Comparison of ENCODE assay signal across 32 cellular contexts in genomic region chr14:49919825-49920224, GRCh38. TPM values are rescaled to one million over a fixed set of nuclear protein-coding genes. Genes with fewer than 3 reads are reported as not detected.
A peak's percentile ranks its signal among the peaks of the same experiment; 100 is the strongest.
DNase-seq lines count a peak whose midpoint lies in the region; ATAC-seq, FAIRE-seq and TF ChIP-seq lines count a peak whose summit lies in the region.
"Had no signal": no experiment of that assay in that cellular context is flagged by ENCODE, and none has a peak within 500 bp of the region (broad histone marks: within the 10 kb centered on the region; RNA-seq: fewer than 3 reads in every experiment).

No MANE protein-coding gene starts in this region.

- peak overlapping the region; percentile 76 for H3K27ac Mint-ChIP-seq in type B pancreatic cell
- no peak overlapping the region for H3K27ac Mint-ChIP-seq in naive thymus-derived CD8-positive, alpha-beta T cell
- H3K27ac Mint-ChIP-seq: activated CD4-positive, alpha-beta memory T cell treated with anti-CD3 and anti-CD28 coated beads, Interleukin-2, amount 10 ng/mL, durations not matched to agents 7 days and 5 days; activated naive CD4-positive, alpha-beta T cell treated with anti-CD3 and anti-CD28 coated beads, Interleukin-2, amount 10 ng/mL, durations not matched to agents 7 days and 5 days; brain; stimulated activated naive CD8-positive, alpha-beta T cell treated with anti-CD3 and anti-CD28 coated beads, Interleukin-15, Interleukin-2, amounts not matched to agents 100 ng/mL and 50 ng/mL, for 24 hours had no signal

- peaks cover 3% of the 10 kb centered on the region for H3K4me1 Mint-ChIP-seq in type B pancreatic cell (ENCODE audit: unreplicated experiment)
- H3K4me1 Mint-ChIP-seq in naive thymus-derived CD8-positive, alpha-beta T cell: peaks cover 7 to 29% (median 11%) of the 10 kb centered on the region in 4 donors
- H3K4me1 Mint-ChIP-seq: brain, neural crest cell had no signal

- no peak overlapping the region for H3K4me3 Mint-ChIP-seq in type B pancreatic cell
- no peak overlapping the region for H3K4me3 Mint-ChIP-seq in naive thymus-derived CD8-positive, alpha-beta T cell
- H3K4me3 Mint-ChIP-seq: activated CD4-positive, alpha-beta memory T cell treated with anti-CD3 and anti-CD28 coated beads, Interleukin-2, amount 10 ng/mL, durations not matched to agents 7 days and 5 days; activated naive CD4-positive, alpha-beta T cell treated with anti-CD3 and anti-CD28 coated beads, Interleukin-2, amount 10 ng/mL, durations not matched to agents 7 days and 5 days; brain; neural crest cell; stimulated activated naive CD8-positive, alpha-beta T cell treated with anti-CD3 and anti-CD28 coated beads, Interleukin-15, Interleukin-2, amounts not matched to agents 100 ng/mL and 50 ng/mL, for 24 hours had no signal

- H3K4me3 ChIP-seq in SK-N-MC: no peak overlapping the region
- H3K4me3 ChIP-seq: esophagus muscularis mucosa, gastroesophageal sphincter, left lung, ovary, vagina had no signal

- H3K36me3 ChIP-seq in SK-N-MC (ENCODE audit: insufficient read depth, low read length): no peaks in the 10 kb centered on the region
- H3K36me3 ChIP-seq: esophagus muscularis mucosa, gastroesophageal sphincter, left lung, ovary, vagina had no signal

- TF ChIP-seq CTCF in type B pancreatic cell (conservative IDR thresholded peaks at IDR 0.05): no peak

- peak overlapping the region; percentile 12; the same call in 1 of the 2 replicates for H3K27ac ChIP-seq in SK-N-MC
- H3K27ac ChIP-seq: C4-2B, esophagus muscularis mucosa, gastroesophageal sphincter, left lung, ovary, testis, vagina had no signal

- H3K9me3 ChIP-seq in SK-N-MC (ENCODE audit: low read depth, low read length): no peaks in the 10 kb centered on the region
- H3K9me3 ChIP-seq: esophagus muscularis mucosa, gastroesophageal sphincter, left lung, ovary, testis, vagina had no signal

- no peak overlapping the region for H3K9ac ChIP-seq in SK-N-MC (ENCODE audit: insufficient read length)

- ATAC-seq in naive thymus-derived CD8-positive, alpha-beta T cell: no peak
- ATAC-seq: gastroesophageal sphincter, HCT116, left lung had no signal

- FAIRE-seq in GM19239 (lab: Jason Lieb, UNC): peak; percentile 44
- FAIRE-seq in frontal cortex (lab: Jason Lieb, UNC): no peak
- FAIRE-seq: endometrium, small intestine had no signal

- POLR2A ChIA-PET in naive thymus-derived CD8-positive, alpha-beta T cell (lab: Charles Lee): interaction anchor here (0.7 kb wide), 1 partner anchor 901 kb away, joined by 6 read pairs; no protein-coding TSS in a partner anchor

- no peaks in the 10 kb centered on the region for H3K36me3 Mint-ChIP-seq in type B pancreatic cell
- no peaks in the 10 kb centered on the region for H3K36me3 Mint-ChIP-seq in naive thymus-derived CD8-positive, alpha-beta T cell
- H3K36me3 Mint-ChIP-seq: activated naive CD4-positive, alpha-beta T cell treated with anti-CD3 and anti-CD28 coated beads, Interleukin-2, amount 10 ng/mL, durations not matched to agents 7 days and 5 days; brain had no signal

- peaks cover 5% of the 10 kb centered on the region for H3K9me3 Mint-ChIP-seq in type B pancreatic cell
- H3K9me3 Mint-ChIP-seq in naive thymus-derived CD8-positive, alpha-beta T cell: no peaks in the 10 kb centered on the region
- H3K9me3 Mint-ChIP-seq: activated CD4-positive, alpha-beta memory T cell treated with anti-CD3 and anti-CD28 coated beads, Interleukin-2, amount 10 ng/mL, durations not matched to agents 7 days and 5 days; activated naive CD4-positive, alpha-beta T cell treated with anti-CD3 and anti-CD28 coated beads, Interleukin-2, amount 10 ng/mL, durations not matched to agents 7 days and 5 days; brain; stimulated activated naive CD8-positive, alpha-beta T cell treated with anti-CD3 and anti-CD28 coated beads, Interleukin-15, Interleukin-2, amounts not matched to agents 100 ng/mL and 50 ng/mL, for 24 hours had no signal

- DNase-seq in GM19239 (ENCODE audit: insufficient read length, low spot score): no peak
- no peak for DNase-seq in SK-N-MC (ENCODE audit: low read depth, low spot score)
- DNase-seq in islet precursor cell: peak; percentile 5
- no peak for DNase-seq in type B pancreatic cell (ENCODE audit: extremely low spot score, unreplicated experiment)
- no peak for DNase-seq in naive thymus-derived CD8-positive, alpha-beta T cell
- DNase-seq in C1 segment of cervical spinal cord (lab: John Stamatoyannopoulos, UW): no peak
- no peak for DNase-seq in frontal cortex (ENCODE audit: low spot score in 2 of 2)
- DNase-seq: activated CD4-positive, alpha-beta memory T cell treated with anti-CD3 and anti-CD28 coated beads, Interleukin-2, amount 10 ng/mL, durations not matched to agents 7 days and 5 days; activated CD4-positive, alpha-beta T cell treated with anti-CD3 and anti-CD28 coated beads for 1 hour; activated CD8-positive, alpha-beta memory T cell treated with anti-CD3 and anti-CD28 coated beads, Interleukin-2, amount 50 U/mL, for 4 hours; activated naive CD4-positive, alpha-beta T cell treated with anti-CD3 and anti-CD28 coated beads, Interleukin-2, amount 10 ng/mL, durations not matched to agents 7 days and 5 days; amniotic stem cell; cerebellar nuclear complex; DMS79 treated with DMSO at 0.1 percent for 48 hours; GDM1; Kasumi-1; left lung; mesenchymal stem cell; ovary; retina; T-helper 2 cell; testis had no signal

- H3K27me3 Mint-ChIP-seq in type B pancreatic cell: no peaks in the 10 kb centered on the region
- no peaks in the 10 kb centered on the region for H3K27me3 Mint-ChIP-seq in naive thymus-derived CD8-positive, alpha-beta T cell
- H3K27me3 Mint-ChIP-seq: activated CD4-positive, alpha-beta memory T cell treated with anti-CD3 and anti-CD28 coated beads, Interleukin-2, amount 10 ng/mL, durations not matched to agents 7 days and 5 days; stimulated activated naive CD8-positive, alpha-beta T cell treated with anti-CD3 and anti-CD28 coated beads, Interleukin-15, Interleukin-2, amounts not matched to agents 100 ng/mL and 50 ng/mL, for 24 hours had no signal

RNA-seq across cellular contexts. Expression of gene ARF6, which starts 26.9 kb away (rescaled TPM):
- total RNA-seq in type B pancreatic cell (ENCODE audit: low replicate concordance) (86.4 and 184 TPM in 2 replicates), frontal cortex (59.1 TPM)
- 10 to 100 TPM; 83.9 TPM for total RNA-seq in naive thymus-derived CD8-positive, alpha-beta T cell
- 100 to 1,000 TPM in 1 of 3 donors, 10 to 100 TPM in 2; 74.6 to 100 (median 97.6) TPM for polyA plus RNA-seq in naive thymus-derived CD8-positive, alpha-beta T cell
